ENCODE assay signal across 20 cellular contexts in the genomic region with DNA sequence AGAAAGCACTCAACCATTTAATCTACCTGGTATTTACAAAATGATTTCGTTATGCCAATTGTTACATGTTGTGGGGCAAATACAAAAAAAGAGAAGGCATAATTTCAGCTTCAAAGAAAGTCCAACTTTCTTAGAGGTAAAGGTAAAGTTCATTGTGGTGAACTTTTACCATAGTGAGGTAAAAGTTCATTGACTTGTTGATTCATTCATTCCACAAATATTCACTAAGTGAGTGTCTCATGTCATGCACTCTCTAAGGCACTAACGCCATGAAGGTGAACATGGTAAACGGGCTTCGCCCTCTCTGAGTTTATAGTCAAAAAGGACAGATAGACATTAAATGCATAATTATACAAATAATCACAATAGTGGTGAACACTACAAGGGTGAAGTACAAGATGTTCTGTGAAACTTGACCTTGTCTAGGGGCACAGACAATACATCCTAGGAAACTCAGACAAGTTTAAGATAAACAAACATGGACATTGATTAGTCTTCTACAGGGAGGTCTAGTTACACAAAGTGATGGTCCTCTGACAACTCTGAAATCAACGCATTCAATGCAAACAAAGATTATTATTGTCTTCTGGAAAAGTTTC.
DNase-seq lines count a peak whose midpoint lies in the region; ATAC-seq, FAIRE-seq and TF ChIP-seq lines count a peak whose summit lies in the region.
"Had no signal": no experiment of that assay in that cellular context is flagged by ENCODE, and none has a peak within 500 bp of the region (broad histone marks: within the 10 kb centered on the region; RNA-seq: fewer than 3 reads in every experiment).

No MANE protein-coding gene starts in this region.

- CTCF ChIA-PET in PC-3 (lab: Charles Lee) = no interaction called here
- CTCF ChIA-PET in HepG2 (lab: Yijun Ruan, JAX; ENCODE audit: low intra/inter-chr PET ratio, low total read pairs) = no interaction called here
- CTCF ChIA-PET in activated CD8-positive, alpha-beta T cell treated with anti-CD3 and anti-CD28 coated beads, Interleukin-2, amount 10 ng/mL, durations not matched to agents 7 days and 5 days (lab: Charles Lee) = no interaction called here

- H4K20me1 ChIP-seq in PC-3 (ENCODE audit: low read length) (no peaks in the 10 kb centered on the region), hepatocyte (ENCODE audit: insufficient read depth, poor library complexity, severe bottlenecking) (peaks cover 3% of the 10 kb centered on the region), HepG2 (ENCODE audit: insufficient read depth, low read length) (peaks cover 10% of the 10 kb centered on the region), osteoblast (ENCODE audit: insufficient read depth, low read length) (peaks cover 33% of the 10 kb centered on the region)

- H3K9ac ChIP-seq in PC-3 (ENCODE audit: low read length) (no peak overlapping the region), HepG2 (ENCODE audit: insufficient read depth, low read depth, low read length) (no peak overlapping the region)

- in situ Hi-C loops in HepG2 (cut with HindIII; ENCODE audit: extremely low pct_ligation_motif_present, low pct_unique_long_range_greater_than_20kb) = no loop called here

- no peak overlapping the region for H3K4me2 ChIP-seq in PC-3 (ENCODE audit: low read length)
- H3K4me2 ChIP-seq in hepatocyte = no peak overlapping the region
- no peak overlapping the region; the same call in 1 of the 2 replicates for H3K4me2 ChIP-seq in HepG2 (ENCODE audit: low read depth, low read length)
- no peak overlapping the region for H3K4me2 ChIP-seq in osteoblast (ENCODE audit: insufficient read depth, low read length)

- H3K4me1 ChIP-seq in PC-3 (ENCODE audit: insufficient read depth, low read length) = peaks cover 8% of the 10 kb centered on the region; the same call in 1 of the 2 replicates
- H3K4me1 ChIP-seq in hepatocyte (ENCODE audit: insufficient read depth) = peaks cover 5% of the 10 kb centered on the region
- H3K4me1 ChIP-seq in HepG2 (ENCODE audit: insufficient read depth, low read length) = peaks cover 23% of the 10 kb centered on the region
- H3K4me1 ChIP-seq in osteoblast (ENCODE audit: insufficient read depth, low read length) = peaks cover 3% of the 10 kb centered on the region

- POLR2A ChIA-PET in PC-3 (lab: Charles Lee; ENCODE audit: unreplicated experiment) (no interaction called here), HepG2 (lab: Yijun Ruan, JAX) (no interaction called here)
- POLR2A ChIA-PET in activated CD8-positive, alpha-beta T cell treated with anti-CD3 and anti-CD28 coated beads, Interleukin-2, amount 10 ng/mL, durations not matched to agents 7 days and 5 days (lab: Charles Lee) = no interaction called here

- H3F3A ChIP-seq in PC-3 (ENCODE audit: low read length, unreplicated experiment) = no peaks in the 10 kb centered on the region

- H3K36me3 ChIP-seq in PC-3 (ENCODE audit: low read depth, low read length) (no peaks in the 10 kb centered on the region), hepatocyte (replicated peaks; ENCODE audit: insufficient read depth, low read depth) (no peaks in the 10 kb centered on the region), HepG2 (replicated peaks in 1 of 2; ENCODE audit: control insufficient read depth in 1 of 2, insufficient read depth in 2 of 2, low read length in 2 of 2) (no peaks in the 10 kb centered on the region), osteoblast (ENCODE audit: insufficient read depth, low read length) (no peaks in the 10 kb centered on the region)

- no peak for FAIRE-seq in HepG2 (lab: Jason Lieb, UNC)
- FAIRE-seq: GM12891, GM18507 had no signal

- H3K9me3 ChIP-seq in PC-3 (ENCODE audit: low read length) (no peaks in the 10 kb centered on the region), hepatocyte (ENCODE audit: low read depth) (no peaks in the 10 kb centered on the region), HepG2 (ENCODE audit: low read length) (no peaks in the 10 kb centered on the region), osteoblast (ENCODE audit: low read depth, low read length) (no peaks in the 10 kb centered on the region)

- peaks cover 5% of the 10 kb centered on the region for H3K9me3 Mint-ChIP-seq in activated CD8-positive, alpha-beta T cell treated with anti-CD3 and anti-CD28 coated beads, Interleukin-2, amount 10 ng/mL, durations not matched to agents 7 days and 5 days (ENCODE audit: insufficient read depth)

- ATAC-seq in PC-3 (no peak), HepG2 (peak; percentile 74)
- no peak for ATAC-seq in activated CD8-positive, alpha-beta T cell treated with anti-CD3 and anti-CD28 coated beads, Interleukin-2, amount 10 ng/mL, durations not matched to agents 7 days and 5 days

- H3K4me3 Mint-ChIP-seq in activated CD8-positive, alpha-beta T cell treated with anti-CD3 and anti-CD28 coated beads, Interleukin-2, amount 10 ng/mL, durations not matched to agents 7 days and 5 days = no peak overlapping the region
- H3K4me3 Mint-ChIP-seq: CD4-positive, alpha-beta memory T cell had no signal

- H3K79me2 ChIP-seq in PC-3 (ENCODE audit: low read length) (no peaks in the 10 kb centered on the region), hepatocyte (peaks cover 11% of the 10 kb centered on the region), HepG2 (ENCODE audit: insufficient read depth, low read length) (peaks cover 2% of the 10 kb centered on the region), osteoblast (ENCODE audit: insufficient read depth, low read length) (peaks cover 9% of the 10 kb centered on the region)

- DNase-seq in PC-3 (peak; percentile 3), hepatocyte (ENCODE audit: low spot score) (no peak), HepG2 (ENCODE audit: low spot score) (peak; percentile 16), renal cortical epithelial cell (ENCODE audit: low read depth) (peak; percentile 53), osteoblast (ENCODE audit: insufficient read length, low spot score, missing footprints) (no peak), NCI-H82 (lab: John Stamatoyannopoulos, UW) (no peak)
- DNase-seq in activated CD8-positive, alpha-beta T cell treated with anti-CD3 and anti-CD28 coated beads, Interleukin-2, amount 10 ng/mL, durations not matched to agents 7 days and 5 days = no peak
- DNase-seq in activated CD4-positive, alpha-beta T cell treated with anti-CD3 and anti-CD28 coated beads, Interleukin-2, amount 50 U/mL, for 1 hour = no peak
- DNase-seq: C1 segment of cervical spinal cord; Calu3; CD4-positive, alpha-beta memory T cell; COR-L47; DMS53; DMS79 treated with DMSO at 0.1 percent for 48 hours; GF-D8; GOT3; H7; HCEC 1CT had no signal

- TF ChIP-seq EP300 in HepG2 (IDR thresholded peaks at IDR 0.05; ENCODE audit: low read depth in 2 of 2, low read length in 2 of 2) (no peak; a peak in 1 of 4 replicates), HepG2 (CRISPR knock-in tag; IDR thresholded peaks at IDR 0.05; ENCODE audit: borderline replicate concordance) (no peak)

- BruUV-seq in PC-3 (replicated peaks; lab: Mats Ljungman, UMichigan) (no TSS peak), HepG2 (replicated peaks; lab: Mats Ljungman, UMichigan) (no TSS peak)

- no peak overlapping the region for H3K4me3 ChIP-seq in PC-3 (ENCODE audit: low read length)
- no peak overlapping the region for H3K4me3 ChIP-seq in hepatocyte
- no peak overlapping the region for H3K4me3 ChIP-seq in HepG2 (replicated peaks in 1 of 3; ENCODE audit: insufficient read depth in 1 of 3, low read depth in 2 of 3, low read length in 3 of 3)
- no peak overlapping the region for H3K4me3 ChIP-seq in osteoblast (ENCODE audit: insufficient read depth, low read length)

- no peaks in the 10 kb centered on the region for H3K36me3 Mint-ChIP-seq in activated CD8-positive, alpha-beta T cell treated with anti-CD3 and anti-CD28 coated beads, Interleukin-2, amount 10 ng/mL, durations not matched to agents 7 days and 5 days (ENCODE audit: low read depth)
- H3K36me3 Mint-ChIP-seq: CD4-positive, alpha-beta memory T cell had no signal

- intact Hi-C loops in PC-3 (cut with micrococcal nuclease) = loop anchor here (10.0 kb wide), 1 partner anchor 85 kb away; no protein-coding TSS in a partner anchor
- intact Hi-C loops in HepG2 (cut with micrococcal nuclease; ENCODE audit: unreplicated experiment) = no loop called here

- WGBS in hepatocyte (ENCODE audit: low lambda C conversion rate, missing lambda C conversion rate) = 83% methylated on average over 5 of the region's 5 CpGs
- 47% methylated on average over 5 of the region's 5 CpGs for WGBS in HepG2 (ENCODE audit: low lambda C conversion rate)

- no peaks in the 10 kb centered on the region for H3K27me3 ChIP-seq in PC-3 (ENCODE audit: low read length)
- no peaks in the 10 kb centered on the region for H3K27me3 ChIP-seq in hepatocyte
- H3K27me3 ChIP-seq in HepG2 (ENCODE audit: control insufficient read depth in 1 of 2, insufficient read depth in 2 of 2, low read length in 2 of 2) = no peaks in the 10 kb centered on the region
- H3K27me3 ChIP-seq in osteoblast (ENCODE audit: insufficient read depth, low read length) = no peaks in the 10 kb centered on the region

- no peaks in the 10 kb centered on the region for H3K4me1 Mint-ChIP-seq in activated CD8-positive, alpha-beta T cell treated with anti-CD3 and anti-CD28 coated beads, Interleukin-2, amount 10 ng/mL, durations not matched to agents 7 days and 5 days (ENCODE audit: low read depth)
- H3K4me1 Mint-ChIP-seq: CD4-positive, alpha-beta memory T cell had no signal

- H3K9me2 ChIP-seq in PC-3 (replicated peaks; ENCODE audit: low read length) = no peaks in the 10 kb centered on the region
- no peaks in the 10 kb centered on the region for H3K9me2 ChIP-seq in hepatocyte (replicated peaks; ENCODE audit: insufficient read depth)

- no peak overlapping the region for H3K27ac Mint-ChIP-seq in activated CD8-positive, alpha-beta T cell treated with anti-CD3 and anti-CD28 coated beads, Interleukin-2, amount 10 ng/mL, durations not matched to agents 7 days and 5 days
- H3K27ac Mint-ChIP-seq: CD4-positive, alpha-beta memory T cell had no signal

- TF ChIP-seq CTCF in PC-3 (conservative IDR thresholded peaks at IDR 0.05; ENCODE audit: low read depth, low read length) (no peak), hepatocyte (IDR thresholded peaks at IDR 0.05; ENCODE audit: poor library complexity) (no peak), HepG2 (CRISPR knock-in tag; IDR thresholded peaks at IDR 0.05) (no peak), osteoblast (IDR thresholded peaks at IDR 0.05; ENCODE audit: extremely low read depth, low read depth, low read length) (no peak)

- H3K27ac ChIP-seq in PC-3 (ENCODE audit: low read length) (no peak overlapping the region), hepatocyte (peak overlapping the region; percentile 6), HepG2 (ENCODE audit: extremely low read length, insufficient read depth, low read length) (no peak overlapping the region), osteoblast (ENCODE audit: low read depth, low read length) (no peak overlapping the region)

- TF ChIP-seq POLR2A in HepG2 (IDR thresholded peaks at IDR 0.05; ENCODE audit: insufficient read depth in 1 of 2, low read depth in 2 of 2, low read length in 2 of 2) = no peak

- no peak for TF ChIP-seq RAD21 in HepG2 (CRISPR knock-in tag; IDR thresholded peaks at IDR 0.05)

- H2AFZ ChIP-seq in PC-3 (ENCODE audit: low read length) (no peak overlapping the region), hepatocyte (no peak overlapping the region), HepG2 (ENCODE audit: low read length) (no peak overlapping the region), osteoblast (ENCODE audit: low read length) (no peak overlapping the region)

- H3K27me3 Mint-ChIP-seq in activated CD8-positive, alpha-beta T cell treated with anti-CD3 and anti-CD28 coated beads, Interleukin-2, amount 10 ng/mL, durations not matched to agents 7 days and 5 days (ENCODE audit: low read depth) = no peaks in the 10 kb centered on the region
- H3K27me3 Mint-ChIP-seq: CD4-positive, alpha-beta memory T cell had no signal

Comparison
In these comparisons a context has a peak if more than half of its experiments do, and no peak if none do; other contexts are left out.
1. DNase-seq: peak in PC-3 (single experiment), HepG2 (single experiment) and renal cortical epithelial cell (single experiment); none in hepatocyte (single experiment), activated CD8-positive, alpha-beta T cell treated with anti-CD3 and anti-CD28 coated beads, Interleukin-2, amount 10 ng/mL, durations not matched to agents 7 days and 5 days (single experiment), osteoblast (single experiment), NCI-H82 (single experiment) and activated CD4-positive, alpha-beta T cell treated with anti-CD3 and anti-CD28 coated beads, Interleukin-2, amount 50 U/mL, for 1 hour (single experiment).